Comparison of ENCODE assay signal across 8 cellular contexts in the genomic region with DNA sequence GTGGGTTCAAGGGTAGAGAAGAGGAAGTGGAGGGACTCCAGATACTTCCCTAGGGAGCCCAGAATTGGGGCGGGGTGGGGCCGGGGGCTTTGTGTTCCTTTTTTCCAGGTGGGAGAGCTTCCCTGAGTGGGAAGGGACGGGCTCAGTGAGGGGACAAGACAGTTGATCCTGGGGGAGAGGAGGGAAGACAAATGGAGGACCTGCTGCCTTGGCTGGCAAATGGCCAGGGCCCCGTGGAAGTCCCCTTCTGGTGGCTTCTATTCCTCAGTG.
DNase-seq lines count a peak whose midpoint lies in the region; ATAC-seq lines count a peak whose summit lies in the region.

No MANE protein-coding gene starts in this region.

- peak overlapping the region in 17 of 21 experiments; percentile 46 to 98 (median 91) for H3K27ac ChIP-seq in skin epidermis

- DNase-seq in activated CD4-positive, CD25-positive, alpha-beta regulatory T cell treated with anti-CD3 and anti-CD28 coated beads, Interleukin-2, amount 50 U/mL, for 72 hours: peak; percentile 64
- peak; percentile 55 for DNase-seq in effector CD4-positive, alpha-beta T cell
- no peak for DNase-seq in NCI-H2081 treated with DMSO at 0.1 percent for 48 hours (lab: John Stamatoyannopoulos, UW)

- H3K4me3 ChIP-seq in GM08714 (ENCODE audit: low read length) (peak overlapping the region; percentile 7; the same call in 1 of the 2 replicates), skin epidermis (peak overlapping the region in 6 of 7 experiments; percentile 49 to 83 (median 72))

- ATAC-seq in GM21737 (IDR thresholded peaks at IDR 0.05; ENCODE audit: unreplicated experiment) (no peak), HG03139 (IDR thresholded peaks at IDR 0.05; ENCODE audit: unreplicated experiment) (no peak), HG03565 (IDR thresholded peaks at IDR 0.05; ENCODE audit: unreplicated experiment) (no peak)
